In the genomic region with DNA sequence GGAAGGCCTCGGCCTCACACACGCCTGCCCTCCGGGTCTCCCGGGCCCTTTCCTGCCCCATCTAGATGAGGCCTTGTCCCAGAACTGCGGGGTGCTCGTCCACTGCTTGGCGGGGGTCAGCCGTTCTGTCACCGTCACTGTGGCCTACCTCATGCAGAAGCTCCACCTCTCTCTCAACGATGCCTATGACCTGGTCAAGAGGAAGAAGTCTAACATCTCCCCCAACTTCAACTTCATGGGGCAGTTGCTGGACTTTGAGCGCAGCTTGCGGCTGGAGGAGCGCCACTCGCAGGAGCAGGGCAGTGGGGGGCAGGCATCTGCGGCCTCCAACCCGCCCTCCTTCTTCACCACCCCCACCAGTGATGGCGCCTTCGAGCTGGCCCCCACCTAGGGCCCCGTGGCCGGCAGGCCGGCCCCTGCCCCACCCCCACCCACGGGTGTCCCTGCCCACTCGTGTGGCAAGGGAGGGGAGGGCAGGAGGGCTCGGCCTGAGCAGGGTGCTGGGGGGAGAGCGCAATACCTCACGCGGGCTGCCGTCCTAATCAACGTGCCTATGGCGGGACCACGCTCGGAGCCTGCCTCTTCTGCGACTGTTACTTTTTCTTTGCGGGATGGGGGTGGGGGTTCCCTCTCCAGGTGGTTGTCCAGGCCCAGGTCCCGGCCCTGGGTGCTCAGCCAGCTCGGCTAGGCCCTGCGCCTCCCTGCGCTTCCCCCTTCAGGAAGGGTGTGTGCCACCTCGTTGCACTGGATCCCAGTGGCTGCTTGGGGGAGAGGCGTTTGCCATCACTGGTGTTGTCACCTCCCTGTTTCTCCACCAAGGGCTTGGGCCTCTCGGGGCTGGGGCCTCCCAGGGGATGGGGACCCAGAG, we compare ENCODE assay signal across 22 cellular contexts. TPM values are rescaled to one million over a fixed set of nuclear protein-coding genes. Genes with fewer than 3 reads are reported as not detected.
A peak's percentile ranks its signal among the peaks of the same experiment; 100 is the strongest.
DNase-seq lines count a peak whose midpoint lies in the region; ATAC-seq and TF ChIP-seq lines count a peak whose summit lies in the region.
"Had no signal": no experiment of that assay in that cellular context is flagged by ENCODE, and none has a peak within 500 bp of the region (broad histone marks: within the 10 kb centered on the region; RNA-seq: fewer than 3 reads in every experiment).

No MANE protein-coding gene starts in this region.

- TF ChIP-seq CTCF in OCI-LY3 (IDR thresholded peaks at IDR 0.05; ENCODE audit: low read depth, low read length) (no peak), hepatocyte (IDR thresholded peaks at IDR 0.05; ENCODE audit: poor library complexity) (no peak)

- H2AFZ ChIP-seq in OCI-LY3 (ENCODE audit: low read depth, low read length) (peak overlapping the region; percentile 75; the same call in 1 of the 2 replicates), hepatocyte (no peak overlapping the region)

- H3K79me2 ChIP-seq in OCI-LY3 (ENCODE audit: low read length) (no peaks in the 10 kb centered on the region), hepatocyte (no peaks in the 10 kb centered on the region)

- H3K9me3 ChIP-seq in OCI-LY3 (ENCODE audit: insufficient read depth, low read length) = no peaks in the 10 kb centered on the region
- H3K9me3 ChIP-seq in hepatocyte (ENCODE audit: low read depth) = no peaks in the 10 kb centered on the region
- H3K9me3 ChIP-seq: Peyer's patch, SJSA1, thyroid gland had no signal

- 0 out of 2 replicates have a peak overlapping the region, but pooled peaks have one; percentile 31 for H3K4me2 ChIP-seq in OCI-LY3 (ENCODE audit: low read length)
- no peak overlapping the region for H3K4me2 ChIP-seq in hepatocyte
- H3K4me2 ChIP-seq: KMS-11 had no signal

- WGBS in hepatocyte (ENCODE audit: low lambda C conversion rate, missing lambda C conversion rate) = 86% methylated on average over 31 of the region's 41 CpGs

- no peaks in the 10 kb centered on the region for H3K9me2 ChIP-seq in hepatocyte (replicated peaks; ENCODE audit: insufficient read depth)

- H3K27ac ChIP-seq in OCI-LY3 (ENCODE audit: low read length) = no peak overlapping the region
- no peak overlapping the region for H3K27ac ChIP-seq in hepatocyte
- H3K27ac ChIP-seq: dorsolateral prefrontal cortex, KMS-11, Peyer's patch, right atrium auricular region, SJSA1, thyroid gland had no signal

- no peaks in the 10 kb centered on the region for H3K36me3 ChIP-seq in OCI-LY3 (replicated peaks; ENCODE audit: low read depth, low read length)
- H3K36me3 ChIP-seq in hepatocyte (replicated peaks; ENCODE audit: insufficient read depth, low read depth) = no peaks in the 10 kb centered on the region
- H3K36me3 ChIP-seq: Peyer's patch, right atrium auricular region, SJSA1, thyroid gland had no signal

- H4K20me1 ChIP-seq in OCI-LY3 (ENCODE audit: insufficient read depth, low read length) (no peaks in the 10 kb centered on the region), hepatocyte (ENCODE audit: insufficient read depth, poor library complexity, severe bottlenecking) (no peaks in the 10 kb centered on the region)

- H3K9ac ChIP-seq in OCI-LY3 (ENCODE audit: low read length) = no peak overlapping the region
- H3K9ac ChIP-seq: KMS-11 had no signal

- ATAC-seq in left lobe of liver = no peak
- ATAC-seq in sciatic nerve = no peak
- no peak for ATAC-seq in HG03520 (IDR thresholded peaks at IDR 0.05; ENCODE audit: unreplicated experiment)

- no peaks in the 10 kb centered on the region for H3K27me3 ChIP-seq in OCI-LY3 (ENCODE audit: low read depth, low read length)
- H3K27me3 ChIP-seq in hepatocyte = peaks cover 4% of the 10 kb centered on the region

- DNase-seq in activated T-cell treated with anti-CD3 and anti-CD28 coated beads, Interleukin-2, amount 50 U/mL, for 1 hour = peak; percentile 8
- DNase-seq in activated T-cell treated with anti-CD3 and anti-CD28 coated beads for 4 hours = no peak
- peak; percentile 24 for DNase-seq in left lobe of liver (ENCODE audit: low spot score)
- DNase-seq in sciatic nerve (ENCODE audit: low spot score) = peak; percentile 53
- DNase-seq in hepatocyte (ENCODE audit: low spot score) = no peak
- DNase-seq in cerebellar cortex (ENCODE audit: low spot score) = no peak
- DNase-seq: activated CD4-positive, CD25-positive, alpha-beta regulatory T cell treated with anti-CD3 and anti-CD28 coated beads, Interleukin-2, amount 50 U/mL, for 72 hours; GOT3; NCI-H510A treated with DMSO at 0.1 percent for 48 hours; stimulated activated naive CD4-positive, alpha-beta T cell treated with Interleukin-2 at 50 U/mL for 16 hours had no signal

- H3K4me1 ChIP-seq in OCI-LY3 (ENCODE audit: low read length) (no peaks in the 10 kb centered on the region), hepatocyte (ENCODE audit: insufficient read depth) (no peaks in the 10 kb centered on the region)
- H3K4me1 ChIP-seq: right atrium auricular region, SJSA1 had no signal

- H3K4me3 ChIP-seq in OCI-LY3 (ENCODE audit: low read length) = no peak overlapping the region
- H3K4me3 ChIP-seq in hepatocyte = no peak overlapping the region
- H3K4me3 ChIP-seq: dorsolateral prefrontal cortex, Peyer's patch, right atrium auricular region, SJSA1, thyroid gland had no signal

- intact Hi-C loops in sciatic nerve (cut with DNase I) = no loop called here

RNA-seq across cellular contexts. Expression of gene DUSP9, which starts 3.1 kb away (rescaled TPM):
- 0.60 TPM for total RNA-seq in left lobe of liver
- 0.13 TPM for total RNA-seq in sciatic nerve
- total RNA-seq in hepatocyte = 86.2 and 87.3 TPM in 2 replicates
- 48.2 and 75.5 TPM in 2 replicates for polyA plus RNA-seq in hepatocyte
- total RNA-seq: CD8-positive, alpha-beta T cell; HT1080; naive thymus-derived CD4-positive, alpha-beta T cell; Peyer's patch; right atrium auricular region; thyroid gland had no signal
- polyA plus RNA-seq: naive thymus-derived CD4-positive, alpha-beta T cell had no signal

RNA-seq across cellular contexts. Expression of gene PNCK, which starts 23.5 kb away (rescaled TPM):
- total RNA-seq in left lobe of liver = not detected
- total RNA-seq in sciatic nerve = 1.6 TPM
- total RNA-seq in hepatocyte = 2.2 and 2.8 TPM in 2 replicates
- 0.28 and 1.9 TPM in 2 replicates for polyA plus RNA-seq in hepatocyte
- total RNA-seq: activated T-helper 1 cell treated with anti-CD3 and anti-CD28 coated beads, Interleukin-12 subunit alpha, Interleukin-12 subunit beta, Interleukin-2, Interleukin-4 antibody, amounts not matched to agents 30 ng/mL and 10 ng/mL and 1 ng/mL, durations not matched to agents 14 hours and 24 hours and 36 hours; HT1080; SJSA1 had no signal
- polyA plus RNA-seq: naive thymus-derived CD4-positive, alpha-beta T cell had no signal

RNA-seq across cellular contexts. Expression of gene SLC6A8, which starts 37.6 kb away (rescaled TPM):
- total RNA-seq in left lobe of liver = 3.2 TPM
- total RNA-seq in sciatic nerve = 23.2 TPM
- total RNA-seq in hepatocyte = 19.5 and 28.4 TPM in 2 replicates
- polyA plus RNA-seq in hepatocyte = 32.5 and 36.7 TPM in 2 replicates

RNA-seq across cellular contexts. Expression of gene CCNQ, which starts 51.2 kb away (rescaled TPM):
- total RNA-seq in left lobe of liver (8.7 TPM), sciatic nerve (11.9 TPM), hepatocyte (21.6 and 28.3 TPM in 2 replicates)
- polyA plus RNA-seq in hepatocyte = 26.7 and 31.3 TPM in 2 replicates

Comparison
In these comparisons a context has a peak if more than half of its experiments do, and no peak if none do; other contexts are left out.
1. DNase-seq: peak in activated T-cell treated with anti-CD3 and anti-CD28 coated beads, Interleukin-2, amount 50 U/mL, for 1 hour (single experiment), left lobe of liver (single experiment) and sciatic nerve (single experiment); none in activated T-cell treated with anti-CD3 and anti-CD28 coated beads for 4 hours (single experiment), hepatocyte (single experiment) and cerebellar cortex (single experiment).
2. RNA of gene DUSP9, which starts 3.1 kb away (total RNA-seq): 86.2 to 87.3 TPM in hepatocyte; 0.60 TPM in left lobe of liver (single experiment) and 0.13 TPM in sciatic nerve (single experiment); every median in the first group is over 10 times any median in the second.